ENCODE assay signal across 23 cellular contexts in the genomic region with DNA sequence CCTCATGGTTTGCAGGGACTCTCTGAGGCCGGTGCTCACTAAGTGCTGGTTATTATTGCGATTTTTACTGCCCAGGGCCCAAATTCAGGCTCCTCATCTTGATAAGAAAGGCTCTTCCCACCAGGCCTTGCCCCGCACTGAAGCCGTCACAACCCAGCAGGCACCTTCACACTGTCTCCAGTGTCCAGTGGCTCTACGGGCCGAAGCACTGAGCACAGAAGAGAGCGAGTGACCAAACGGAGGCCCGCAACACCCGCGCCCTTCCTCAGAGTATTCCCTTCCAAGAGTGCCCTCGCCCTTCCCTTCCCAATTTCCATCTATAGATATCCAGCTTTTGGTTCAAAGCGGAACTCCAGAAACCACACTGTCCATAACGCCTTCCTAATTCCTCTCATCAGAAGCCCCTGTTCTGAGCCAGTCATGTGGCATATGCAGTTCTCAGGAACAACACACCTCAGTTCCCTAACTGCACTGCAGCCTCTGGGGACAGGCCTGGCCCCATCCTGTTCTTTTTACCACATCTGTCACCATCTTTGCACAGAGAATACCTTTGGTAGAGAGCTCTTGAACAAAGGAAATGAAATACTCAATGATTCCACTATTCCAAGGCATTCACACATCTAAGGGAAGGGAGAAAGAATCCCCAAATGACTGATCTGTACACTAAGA. TPM values are rescaled to one million over a fixed set of nuclear protein-coding genes. Genes with fewer than 3 reads are reported as not detected.
DNase-seq lines count a peak whose midpoint lies in the region; ATAC-seq, FAIRE-seq and TF ChIP-seq lines count a peak whose summit lies in the region.
"Had no signal": no experiment of that assay in that cellular context is flagged by ENCODE, and none has a peak within 500 bp of the region (broad histone marks: within the 10 kb centered on the region; RNA-seq: fewer than 3 reads in every experiment).

No MANE protein-coding gene starts in this region.

- no peaks in the 10 kb centered on the region for H3K27me3 ChIP-seq in heart right ventricle
- no peaks in the 10 kb centered on the region for H3K27me3 ChIP-seq in NT2/D1 (ENCODE audit: insufficient read depth, insufficient read length)
- no peaks in the 10 kb centered on the region for H3K27me3 ChIP-seq in HepG2 (ENCODE audit: control insufficient read depth in 1 of 2, insufficient read depth in 2 of 2, low read length in 2 of 2)
- H3K27me3 ChIP-seq in pancreas, result no peaks in the 10 kb centered on the region
- H3K27me3 ChIP-seq: SJSA1 had no signal

- intact Hi-C loops in Right ventricle myocardium superior (cut with DNase I), result loop anchor here (5.0 kb wide), 1 partner anchor 63 kb away; no protein-coding TSS in a partner anchor
- intact Hi-C loops in heart right ventricle (cut with DNase I), result loop anchor here in 6 of 10 donors (5.0 to 10.0 kb wide), 4 partner anchors 53 to 68 kb away; no protein-coding TSS in a partner anchor
- intact Hi-C loops in HepG2 (cut with micrococcal nuclease; ENCODE audit: unreplicated experiment), result no loop called here
- intact Hi-C loops in pancreas (cut with DNase I), result loop anchor here in 1 of 3 donors (10.0 kb wide), 1 partner anchor 76 kb away; no protein-coding TSS in a partner anchor

- FAIRE-seq in HepG2 (lab: Jason Lieb, UNC) (no peak), pancreas (lab: Jason Lieb, UNC) (no peak)
- FAIRE-seq: D721Med, H1 had no signal

- DNase-seq in Right ventricle myocardium superior (peak; percentile 10), heart right ventricle (no peak), NT2/D1 (ENCODE audit: low read depth, low spot score) (no peak), HepG2 (ENCODE audit: low spot score) (no peak), NCI-H2081 (lab: John Stamatoyannopoulos, UW) (no peak), LoVo (ENCODE audit: low spot score) (no peak), pancreas (no peak)
- no peak for DNase-seq in stimulated activated naive B cell treated with anti-CD40 and anti-IgM and Interleukin-4, amounts not matched to agents 10 μg/mL and 1 μg/mL and 100 μg/mL, for 72 hours
- DNase-seq: AML-193; CD8-positive, alpha-beta memory T cell; DMS53; GDM1; NCI-H1105; NCI-H146; NCI-H2029 treated with DMSO at 0.1 percent for 48 hours; NK-92 treated with Interleukin-12 subunit alpha and Interleukin-12 subunit beta, amount 100 ng/mL, for 24 hours had no signal

- no peaks in the 10 kb centered on the region for H4K20me1 ChIP-seq in HepG2 (ENCODE audit: insufficient read depth, low read length)

- H3K9me3 Mint-ChIP-seq in stimulated activated naive B cell treated with anti-CD40 and anti-IgM and Interleukin-4, amounts not matched to agents 10 μg/mL and 1 μg/mL and 100 μg/mL, for 72 hours, result no peaks in the 10 kb centered on the region
- H3K9me3 Mint-ChIP-seq: CD8-positive, alpha-beta memory T cell had no signal

- ATAC-seq in Right ventricle myocardium superior (ENCODE audit: poor library complexity) (no peak), heart right ventricle (no peak), HepG2 (no peak), pancreas (no peak)
- peak; percentile 56 to 67 for ATAC-seq in stimulated activated naive B cell treated with anti-CD40 and anti-IgM and Interleukin-4, amounts not matched to agents 10 μg/mL and 1 μg/mL and 100 μg/mL, for 72 hours (replicated peaks)
- ATAC-seq: Panc1 had no signal

- H3K4me1 ChIP-seq in heart right ventricle (peaks cover 2 to 54% (median 23%) of the 10 kb centered on the region in 9 donors), NT2/D1 (ENCODE audit: insufficient read depth, insufficient read length) (peaks cover 21% of the 10 kb centered on the region), HepG2 (ENCODE audit: insufficient read depth, low read length) (peaks cover 68% of the 10 kb centered on the region), pancreas (peaks cover 3 to 13% (median 10%) of the 10 kb centered on the region in 3 donors)

- no peak overlapping the region for H3K4me3 Mint-ChIP-seq in stimulated activated naive B cell treated with anti-CD40 and anti-IgM and Interleukin-4, amounts not matched to agents 10 μg/mL and 1 μg/mL and 100 μg/mL, for 72 hours
- H3K4me3 Mint-ChIP-seq: CD8-positive, alpha-beta memory T cell had no signal

- H3K4me2 ChIP-seq in HepG2 (ENCODE audit: low read depth, low read length), result no peak overlapping the region

- WGBS in heart right ventricle, 2 donors, result 94 to 96% methylated on average over 14 of the region's 14 CpGs
- 100% methylated on average over 13 of the region's 14 CpGs for WGBS in HepG2 (ENCODE audit: low lambda C conversion rate)
- 95 to 96% methylated on average over 14 of the region's 14 CpGs for WGBS in pancreas, 2 donors

- BruUV-seq in HepG2 (replicated peaks; lab: Mats Ljungman, UMichigan), result no TSS peak

- H3K9me3 ChIP-seq in heart right ventricle (no peaks in the 10 kb centered on the region), NT2/D1 (ENCODE audit: insufficient read depth, low read length) (no peaks in the 10 kb centered on the region), HepG2 (ENCODE audit: low read length) (no peaks in the 10 kb centered on the region), pancreas (no peaks in the 10 kb centered on the region)
- H3K9me3 ChIP-seq: SJSA1 had no signal

- H3K36me3 ChIP-seq in heart right ventricle (no peaks in the 10 kb centered on the region), NT2/D1 (ENCODE audit: insufficient read depth, insufficient read length, low read length) (no peaks in the 10 kb centered on the region), HepG2 (replicated peaks in 1 of 2; ENCODE audit: control insufficient read depth in 1 of 2, insufficient read depth in 2 of 2, low read length in 2 of 2) (no peaks in the 10 kb centered on the region), pancreas (no peaks in the 10 kb centered on the region)
- H3K36me3 ChIP-seq: SJSA1 had no signal

- no peak overlapping the region for H3K4me3 ChIP-seq in heart right ventricle
- H3K4me3 ChIP-seq in NT2/D1 (ENCODE audit: insufficient read length, low read depth), result no peak overlapping the region
- H3K4me3 ChIP-seq in HepG2 (replicated peaks in 1 of 3; ENCODE audit: insufficient read depth in 1 of 3, low read depth in 2 of 3, low read length in 3 of 3), result no peak overlapping the region
- no peak overlapping the region for H3K4me3 ChIP-seq in pancreas
- H3K4me3 ChIP-seq: SJSA1 had no signal

- H3K27me3 Mint-ChIP-seq in stimulated activated naive B cell treated with anti-CD40 and anti-IgM and Interleukin-4, amounts not matched to agents 10 μg/mL and 1 μg/mL and 100 μg/mL, for 72 hours, result no peaks in the 10 kb centered on the region

- no peak for TF ChIP-seq POLR2A in HepG2 (IDR thresholded peaks at IDR 0.05; ENCODE audit: insufficient read depth in 1 of 2, low read depth in 2 of 2, low read length in 2 of 2)

- no peak overlapping the region for H2AFZ ChIP-seq in HepG2 (ENCODE audit: low read length)

- POLR2A ChIA-PET in HepG2 (lab: Yijun Ruan, JAX), result interaction anchor here (0.8 to 4.6 kb wide), 2 partner anchors 15 to 18 kb away, joined by 3 to 78 read pairs; partner anchors contain the start of genes ADAMTSL4 and FALEC

- no peak overlapping the region for H3K27ac Mint-ChIP-seq in stimulated activated naive B cell treated with anti-CD40 and anti-IgM and Interleukin-4, amounts not matched to agents 10 μg/mL and 1 μg/mL and 100 μg/mL, for 72 hours

- no peaks in the 10 kb centered on the region for H3K79me2 ChIP-seq in HepG2 (ENCODE audit: insufficient read depth, low read length)

- TF ChIP-seq EP300 in HepG2 (IDR thresholded peaks at IDR 0.05; ENCODE audit: low read depth in 2 of 2, low read length in 2 of 2), result no peak
- TF ChIP-seq EP300 in HepG2 (CRISPR knock-in tag; IDR thresholded peaks at IDR 0.05; ENCODE audit: borderline replicate concordance), result no peak

- no peaks in the 10 kb centered on the region for H3K36me3 Mint-ChIP-seq in stimulated activated naive B cell treated with anti-CD40 and anti-IgM and Interleukin-4, amounts not matched to agents 10 μg/mL and 1 μg/mL and 100 μg/mL, for 72 hours
- H3K36me3 Mint-ChIP-seq: CD8-positive, alpha-beta memory T cell had no signal

- no peak for TF ChIP-seq RAD21 in HepG2 (CRISPR knock-in tag; IDR thresholded peaks at IDR 0.05)

- in situ Hi-C loops in HepG2 (cut with HindIII; ENCODE audit: extremely low pct_ligation_motif_present, low pct_unique_long_range_greater_than_20kb), result loop anchor here (5.0 to 10.0 kb wide), 2 partner anchors 43 to 276 kb away; partner anchors contain the start of genes CA14 and TARS2

- peak overlapping the region; percentile 6 for H3K9ac ChIP-seq in NT2/D1 (ENCODE audit: insufficient read length, low read depth)
- H3K9ac ChIP-seq in HepG2 (ENCODE audit: insufficient read depth, low read depth, low read length), result no peak overlapping the region

- CTCF ChIA-PET in HepG2 (lab: Yijun Ruan, JAX; ENCODE audit: low intra/inter-chr PET ratio, low total read pairs), result no interaction called here

- peaks cover 10 to 28% of the 10 kb centered on the region in 2 donors for H3K4me1 Mint-ChIP-seq in stimulated activated naive B cell treated with anti-CD40 and anti-IgM and Interleukin-4, amounts not matched to agents 10 μg/mL and 1 μg/mL and 100 μg/mL, for 72 hours

- no peak for TF ChIP-seq CTCF in heart right ventricle (IDR thresholded peaks at IDR 0.05)
- no peak for TF ChIP-seq CTCF in HepG2 (CRISPR knock-in tag; IDR thresholded peaks at IDR 0.05)
- TF ChIP-seq CTCF in pancreas (IDR thresholded peaks at IDR 0.05), result no peak

- no peak overlapping the region for H3K27ac ChIP-seq in heart right ventricle
- H3K27ac ChIP-seq in HepG2 (ENCODE audit: extremely low read length, insufficient read depth, low read length), result peak overlapping the region; percentile 21
- H3K27ac ChIP-seq in pancreas, result peak overlapping the region in 1 of 4 donors; percentile 62
- H3K27ac ChIP-seq: C4-2B, SJSA1 had no signal

RNA-seq across cellular contexts. Expression of gene FALEC, which starts 15.1 kb away (rescaled TPM):
- total RNA-seq in Right ventricle myocardium superior, result not detected
- total RNA-seq in heart right ventricle, result under 1 TPM in 2 of 10 donors, not detected in 8; 0.46 to 0.60 TPM
- polyA plus RNA-seq in heart right ventricle, result not detected
- total RNA-seq in HepG2 (2016; rRNA removed; fragmentation: Illumina TruSeq; extraction: Trizol), result 0.71 TPM in 1 of 2 replicates, not detected in the other
- total RNA-seq in HepG2 (2016; cell fraction: cytosol; rRNA removed; fragmentation: Illumina TruSeq; extraction: Trizol; ENCODE audit: low read depth), result 1.2 and 1.9 TPM in 2 replicates
- 0.40 and 1.6 TPM in 2 replicates for total RNA-seq in HepG2 (2016; cell fraction: insoluble cytoplasmic fraction; rRNA removed; fragmentation: Illumina TruSeq; extraction: Trizol)
- 1.9 and 2.4 TPM in 2 replicates for total RNA-seq in HepG2 (2016; cell fraction: membrane; rRNA removed; fragmentation: Illumina TruSeq; extraction: Trizol)
- total RNA-seq in HepG2 (2016; cell fraction: nucleus; rRNA removed; fragmentation: Illumina TruSeq; extraction: Trizol), result 0.84 TPM in 1 of 2 replicates, not detected in the other
- polyA plus RNA-seq in HepG2 (2011; rRNA removed), result 0.20 and 0.33 TPM in 2 replicates
- 0.48 TPM in 1 of 2 replicates, not detected in the other for polyA plus RNA-seq in HepG2 (2011; cell fraction: cytosol; rRNA removed)
- 0.45 TPM in 1 of 2 replicates, not detected in the other for polyA plus RNA-seq in HepG2 (2011; cell fraction: nucleus; rRNA removed)
- 0.41 and 0.44 TPM in 2 replicates for polyA plus RNA-seq in HepG2 (2012)
- 1.0 and 1.6 TPM in 2 replicates for polyA plus RNA-seq in HepG2 (2016; cell fraction: cytosol; fragmentation: Illumina TruSeq; extraction: Trizol; ENCODE audit: low read depth)
- 0.53 and 1.0 TPM in 2 replicates for polyA plus RNA-seq in HepG2 (2016; cell fraction: insoluble cytoplasmic fraction; fragmentation: Illumina TruSeq; extraction: Trizol; ENCODE audit: low read depth)
- polyA plus RNA-seq in HepG2 (2016; cell fraction: membrane; fragmentation: Illumina TruSeq; extraction: Trizol; ENCODE audit: low read depth), result 0.48 and 1.3 TPM in 2 replicates
- polyA plus RNA-seq in HepG2 (2016; cell fraction: nucleus; fragmentation: Illumina TruSeq; extraction: Trizol; ENCODE audit: insufficient read depth, low read depth), result 3.8 and 3.9 TPM in 2 replicates
- polyA minus RNA-seq in HepG2 (2011; rRNA and poly(A)+ RNA removed; ENCODE audit: low replicate concordance), result not detected in 2 replicates
- polyA minus RNA-seq in HepG2 (2011; cell fraction: cytosol; rRNA and poly(A)+ RNA removed), result not detected in 2 replicates
- polyA minus RNA-seq in HepG2 (2011; cell fraction: nucleus; rRNA and poly(A)+ RNA removed), result 1.6 TPM in 1 of 2 replicates, not detected in the other
- not detected for total RNA-seq in pancreas
- polyA plus RNA-seq in pancreas, result not detected
- total RNA-seq: CD8-positive, alpha-beta memory T cell; H1; NCI-H460; SJSA1 had no signal
- polyA plus RNA-seq: AG04450; CD8-positive, alpha-beta memory T cell; H1 had no signal

RNA-seq across cellular contexts. Expression of gene ADAMTSL4, which starts 18.6 kb away (rescaled TPM):
- total RNA-seq in Right ventricle myocardium superior (64.4 TPM), heart right ventricle (10 to 100 TPM; 22.2 to 86.5 (median 40.7) TPM), HepG2 (2016; rRNA removed; fragmentation: Illumina TruSeq; extraction: Trizol) (1.9 and 3.9 TPM in 2 replicates), pancreas (1 to 10 TPM; 1.3 to 6.2 (median 3.0) TPM)
- polyA plus RNA-seq in heart right ventricle (10 to 100 TPM; 46.6 to 71.4 TPM), HepG2 (2011; rRNA removed) (15.1 and 16.4 TPM in 2 replicates), pancreas (1 to 10 TPM; 3.5 to 8.0 TPM)
- total RNA-seq in HepG2 (2016; cell fraction: cytosol; rRNA removed; fragmentation: Illumina TruSeq; extraction: Trizol; ENCODE audit: low read depth), result 1.3 and 1.4 TPM in 2 replicates
- 1.4 and 3.5 TPM in 2 replicates for total RNA-seq in HepG2 (2016; cell fraction: insoluble cytoplasmic fraction; rRNA removed; fragmentation: Illumina TruSeq; extraction: Trizol)
- total RNA-seq in HepG2 (2016; cell fraction: membrane; rRNA removed; fragmentation: Illumina TruSeq; extraction: Trizol), result 2.8 TPM in 2 replicates
- total RNA-seq in HepG2 (2016; cell fraction: nucleus; rRNA removed; fragmentation: Illumina TruSeq; extraction: Trizol), result 5.1 and 8.0 TPM in 2 replicates
- 7.9 and 8.3 TPM in 2 replicates for polyA plus RNA-seq in HepG2 (2011; cell fraction: cytosol; rRNA removed)
- polyA plus RNA-seq in HepG2 (2011; cell fraction: nucleus; rRNA removed), result 81.6 and 99.7 TPM in 2 replicates
- polyA plus RNA-seq in HepG2 (2012), result 6.4 and 10.9 TPM in 2 replicates
- polyA plus RNA-seq in HepG2 (2016; cell fraction: cytosol; fragmentation: Illumina TruSeq; extraction: Trizol; ENCODE audit: low read depth), result 0.93 and 1.3 TPM in 2 replicates
- 4.0 and 4.2 TPM in 2 replicates for polyA plus RNA-seq in HepG2 (2016; cell fraction: insoluble cytoplasmic fraction; fragmentation: Illumina TruSeq; extraction: Trizol; ENCODE audit: low read depth)
- polyA plus RNA-seq in HepG2 (2016; cell fraction: membrane; fragmentation: Illumina TruSeq; extraction: Trizol; ENCODE audit: low read depth), result 3.3 and 3.7 TPM in 2 replicates
- polyA plus RNA-seq in HepG2 (2016; cell fraction: nucleus; fragmentation: Illumina TruSeq; extraction: Trizol; ENCODE audit: insufficient read depth, low read depth), result 32.6 and 38.0 TPM in 2 replicates
- polyA minus RNA-seq in HepG2 (2011; rRNA and poly(A)+ RNA removed; ENCODE audit: low replicate concordance), result 5.9 and 8.8 TPM in 2 replicates
- 5.3 and 6.0 TPM in 2 replicates for polyA minus RNA-seq in HepG2 (2011; cell fraction: cytosol; rRNA and poly(A)+ RNA removed)
- 9.4 TPM in 2 replicates for polyA minus RNA-seq in HepG2 (2011; cell fraction: nucleus; rRNA and poly(A)+ RNA removed)
- polyA plus RNA-seq: CD8-positive, alpha-beta memory T cell had no signal

RNA-seq across cellular contexts. Expression of gene ECM1, which starts 22.7 kb away (rescaled TPM):
- total RNA-seq in Right ventricle myocardium superior (16.7 TPM), heart right ventricle (10 to 100 TPM in 8 of 10 donors, 1 to 10 TPM in 2; 5.8 to 26.3 (median 12.8) TPM), HepG2 (2016; rRNA removed; fragmentation: Illumina TruSeq; extraction: Trizol) (0.13 and 0.42 TPM in 2 replicates), pancreas (1 to 10 TPM in 4 of 6 donors, under 1 TPM in 2; 0.63 to 5.6 (median 1.8) TPM)
- polyA plus RNA-seq in heart right ventricle (10 to 100 TPM; 24.7 to 28.2 TPM), HepG2 (2011; rRNA removed) (1.0 and 1.4 TPM in 2 replicates), pancreas (1 to 10 TPM; 2.6 to 6.1 TPM)
- total RNA-seq in HepG2 (2016; cell fraction: cytosol; rRNA removed; fragmentation: Illumina TruSeq; extraction: Trizol; ENCODE audit: low read depth), result 0.20 and 0.26 TPM in 2 replicates
- 0.32 TPM in 1 of 2 replicates, not detected in the other for total RNA-seq in HepG2 (2016; cell fraction: insoluble cytoplasmic fraction; rRNA removed; fragmentation: Illumina TruSeq; extraction: Trizol)
- 0.19 and 0.31 TPM in 2 replicates for total RNA-seq in HepG2 (2016; cell fraction: membrane; rRNA removed; fragmentation: Illumina TruSeq; extraction: Trizol)
- total RNA-seq in HepG2 (2016; cell fraction: nucleus; rRNA removed; fragmentation: Illumina TruSeq; extraction: Trizol), result 0.53 and 0.84 TPM in 2 replicates
- polyA plus RNA-seq in HepG2 (2011; cell fraction: cytosol; rRNA removed), result 0.47 and 0.51 TPM in 2 replicates
- 4.9 and 5.0 TPM in 2 replicates for polyA plus RNA-seq in HepG2 (2011; cell fraction: nucleus; rRNA removed)
- polyA plus RNA-seq in HepG2 (2012), result 0.64 and 1.1 TPM in 2 replicates
- polyA plus RNA-seq in HepG2 (2016; cell fraction: cytosol; fragmentation: Illumina TruSeq; extraction: Trizol; ENCODE audit: low read depth), result 0.29 and 0.53 TPM in 2 replicates
- 0.15 TPM in 1 of 2 replicates, not detected in the other for polyA plus RNA-seq in HepG2 (2016; cell fraction: insoluble cytoplasmic fraction; fragmentation: Illumina TruSeq; extraction: Trizol; ENCODE audit: low read depth)
- 0.24 and 0.42 TPM in 2 replicates for polyA plus RNA-seq in HepG2 (2016; cell fraction: membrane; fragmentation: Illumina TruSeq; extraction: Trizol; ENCODE audit: low read depth)
- polyA plus RNA-seq in HepG2 (2016; cell fraction: nucleus; fragmentation: Illumina TruSeq; extraction: Trizol; ENCODE audit: insufficient read depth, low read depth), result 3.5 TPM in 2 replicates
- 0.20 and 8.4 TPM in 2 replicates for polyA minus RNA-seq in HepG2 (2011; rRNA and poly(A)+ RNA removed; ENCODE audit: low replicate concordance)
- 0.69 TPM in 1 of 2 replicates, not detected in the other for polyA minus RNA-seq in HepG2 (2011; cell fraction: cytosol; rRNA and poly(A)+ RNA removed)
- 0.90 and 0.99 TPM in 2 replicates for polyA minus RNA-seq in HepG2 (2011; cell fraction: nucleus; rRNA and poly(A)+ RNA removed)

RNA-seq across cellular contexts. Expression of gene TARS2, which starts 43.4 kb away (rescaled TPM):
- total RNA-seq in Right ventricle myocardium superior (28.0 TPM), heart right ventricle (10 to 100 TPM; 25.1 to 44.4 (median 37.0) TPM), HepG2 (2016; rRNA removed; fragmentation: Illumina TruSeq; extraction: Trizol) (18.9 and 22.8 TPM in 2 replicates), pancreas (10 to 100 TPM in 2 of 6 donors, 1 to 10 TPM in 4; 6.9 to 12.1 (median 8.2) TPM)
- polyA plus RNA-seq in heart right ventricle (10 to 100 TPM; 19.1 to 27.4 TPM), HepG2 (2011; rRNA removed) (21.3 and 23.6 TPM in 2 replicates), pancreas (10 to 100 TPM; 11.3 to 13.6 TPM)
- 8.4 and 12.5 TPM in 2 replicates for total RNA-seq in HepG2 (2016; cell fraction: cytosol; rRNA removed; fragmentation: Illumina TruSeq; extraction: Trizol; ENCODE audit: low read depth)
- total RNA-seq in HepG2 (2016; cell fraction: insoluble cytoplasmic fraction; rRNA removed; fragmentation: Illumina TruSeq; extraction: Trizol), result 15.6 and 22.5 TPM in 2 replicates
- 6.5 and 7.5 TPM in 2 replicates for total RNA-seq in HepG2 (2016; cell fraction: membrane; rRNA removed; fragmentation: Illumina TruSeq; extraction: Trizol)
- total RNA-seq in HepG2 (2016; cell fraction: nucleus; rRNA removed; fragmentation: Illumina TruSeq; extraction: Trizol), result 16.0 and 18.6 TPM in 2 replicates
- 17.2 and 22.5 TPM in 2 replicates for polyA plus RNA-seq in HepG2 (2011; cell fraction: cytosol; rRNA removed)
- polyA plus RNA-seq in HepG2 (2011; cell fraction: nucleus; rRNA removed), result 28.5 and 36.4 TPM in 2 replicates
- 11.0 and 12.1 TPM in 2 replicates for polyA plus RNA-seq in HepG2 (2012)
- polyA plus RNA-seq in HepG2 (2016; cell fraction: cytosol; fragmentation: Illumina TruSeq; extraction: Trizol; ENCODE audit: low read depth), result 2.0 and 3.5 TPM in 2 replicates
- 16.5 and 17.4 TPM in 2 replicates for polyA plus RNA-seq in HepG2 (2016; cell fraction: insoluble cytoplasmic fraction; fragmentation: Illumina TruSeq; extraction: Trizol; ENCODE audit: low read depth)
- polyA plus RNA-seq in HepG2 (2016; cell fraction: membrane; fragmentation: Illumina TruSeq; extraction: Trizol; ENCODE audit: low read depth), result 4.3 and 5.2 TPM in 2 replicates
- 24.5 and 28.0 TPM in 2 replicates for polyA plus RNA-seq in HepG2 (2016; cell fraction: nucleus; fragmentation: Illumina TruSeq; extraction: Trizol; ENCODE audit: insufficient read depth, low read depth)
- 22.4 and 80.2 TPM in 2 replicates for polyA minus RNA-seq in HepG2 (2011; rRNA and poly(A)+ RNA removed; ENCODE audit: low replicate concordance)
- polyA minus RNA-seq in HepG2 (2011; cell fraction: cytosol; rRNA and poly(A)+ RNA removed), result 6.8 and 10.1 TPM in 2 replicates
- polyA minus RNA-seq in HepG2 (2011; cell fraction: nucleus; rRNA and poly(A)+ RNA removed), result 20.9 and 25.6 TPM in 2 replicates

RNA-seq across cellular contexts. Expression of gene MCL1, which starts 48.8 kb away (rescaled TPM):
- total RNA-seq in Right ventricle myocardium superior (85.9 TPM), heart right ventricle (100 to 1,000 TPM in 8 of 10 donors, 10 to 100 TPM in 2; 76.4 to 155 (median 122) TPM), HepG2 (2016; rRNA removed; fragmentation: Illumina TruSeq; extraction: Trizol) (113 and 125 TPM in 2 replicates), pancreas (100 to 1,000 TPM in 3 of 6 donors, 10 to 100 TPM in 3; 91.6 to 163 (median 108) TPM)
- polyA plus RNA-seq in heart right ventricle (10 to 100 TPM; 54.3 to 77.7 TPM), HepG2 (2011; rRNA removed) (69.5 and 70.6 TPM in 2 replicates), pancreas (10 to 100 TPM; 69.2 to 95.7 TPM)
- total RNA-seq in HepG2 (2016; cell fraction: cytosol; rRNA removed; fragmentation: Illumina TruSeq; extraction: Trizol; ENCODE audit: low read depth), result 16.3 and 19.0 TPM in 2 replicates
- 108 and 127 TPM in 2 replicates for total RNA-seq in HepG2 (2016; cell fraction: insoluble cytoplasmic fraction; rRNA removed; fragmentation: Illumina TruSeq; extraction: Trizol)
- 41.9 and 48.9 TPM in 2 replicates for total RNA-seq in HepG2 (2016; cell fraction: membrane; rRNA removed; fragmentation: Illumina TruSeq; extraction: Trizol)
- 150 and 151 TPM in 2 replicates for total RNA-seq in HepG2 (2016; cell fraction: nucleus; rRNA removed; fragmentation: Illumina TruSeq; extraction: Trizol)
- 40.6 and 51.3 TPM in 2 replicates for polyA plus RNA-seq in HepG2 (2011; cell fraction: cytosol; rRNA removed)
- polyA plus RNA-seq in HepG2 (2011; cell fraction: nucleus; rRNA removed), result 127 and 138 TPM in 2 replicates
- 59.5 and 80.1 TPM in 2 replicates for polyA plus RNA-seq in HepG2 (2012)
- polyA plus RNA-seq in HepG2 (2016; cell fraction: cytosol; fragmentation: Illumina TruSeq; extraction: Trizol; ENCODE audit: low read depth), result 5.6 and 6.4 TPM in 2 replicates
- polyA plus RNA-seq in HepG2 (2016; cell fraction: insoluble cytoplasmic fraction; fragmentation: Illumina TruSeq; extraction: Trizol; ENCODE audit: low read depth), result 99.4 and 100.0 TPM in 2 replicates
- polyA plus RNA-seq in HepG2 (2016; cell fraction: membrane; fragmentation: Illumina TruSeq; extraction: Trizol; ENCODE audit: low read depth), result 21.9 and 23.4 TPM in 2 replicates
- polyA plus RNA-seq in HepG2 (2016; cell fraction: nucleus; fragmentation: Illumina TruSeq; extraction: Trizol; ENCODE audit: insufficient read depth, low read depth), result 207 and 216 TPM in 2 replicates
- polyA minus RNA-seq in HepG2 (2011; rRNA and poly(A)+ RNA removed; ENCODE audit: low replicate concordance), result 65.4 and 90.8 TPM in 2 replicates
- polyA minus RNA-seq in HepG2 (2011; cell fraction: cytosol; rRNA and poly(A)+ RNA removed), result 72.9 and 73.2 TPM in 2 replicates
- 152 and 196 TPM in 2 replicates for polyA minus RNA-seq in HepG2 (2011; cell fraction: nucleus; rRNA and poly(A)+ RNA removed)

Comparison
In these comparisons a context has a peak if more than half of its experiments do, and no peak if none do; other contexts are left out.
1. ATAC-seq: peak in stimulated activated naive B cell treated with anti-CD40 and anti-IgM and Interleukin-4, amounts not matched to agents 10 μg/mL and 1 μg/mL and 100 μg/mL, for 72 hours (2 of 2); none in Right ventricle myocardium superior (single experiment), heart right ventricle (0 of 8), HepG2 (single experiment) and pancreas (0 of 4).